ENCODE assay signal across 15 cellular contexts in genomic region chr4:55358246-55358645, GRCh38. TPM values are rescaled to one million over a fixed set of nuclear protein-coding genes. Genes with fewer than 3 reads are reported as not detected.
A peak's percentile ranks its signal among the peaks of the same experiment; 100 is the strongest.
DNase-seq lines count a peak whose midpoint lies in the region; ATAC-seq, FAIRE-seq and TF ChIP-seq lines count a peak whose summit lies in the region.
"Had no signal": no experiment of that assay in that cellular context is flagged by ENCODE, and none has a peak within 500 bp of the region (broad histone marks: within the 10 kb centered on the region; RNA-seq: fewer than 3 reads in every experiment).

No MANE protein-coding gene starts in this region.

- H4K20me1 ChIP-seq in BLaER1: no peaks in the 10 kb centered on the region
- H4K20me1 ChIP-seq in K562 (replicated peaks; ENCODE audit: control insufficient read depth, insufficient read depth, low read length): no peaks in the 10 kb centered on the region

- H3K4me2 ChIP-seq in BLaER1 (peak overlapping the region; percentile 6; the same call in 1 of the 2 replicates), K562 (ENCODE audit: insufficient read depth, low read length) (no peak overlapping the region)

- H2AFZ ChIP-seq in K562 (ENCODE audit: low read depth, low read length): no peak overlapping the region

- in situ Hi-C loops in K562 (cut with MboI): loop anchor here (10.0 kb wide), 1 partner anchor 497 kb away; the partner anchor contains the start of gene EXOC1
- in situ Hi-C loops in gastrocnemius medialis (cut with MboI; ENCODE audit: low sequenced_read_pairs in 4 of 4): loop anchor here in 1 of 4 donors (25.0 kb wide), 1 partner anchor 504 kb away; the partner anchor contains the start of gene EXOC1

- TF ChIP-seq POLR2A in K562 (conservative IDR thresholded peaks at IDR 0.05): no peak
- TF ChIP-seq POLR2A in gastrocnemius medialis (IDR thresholded peaks at IDR 0.05): no peak

- H3K27ac ChIP-seq in BLaER1 (no peak overlapping the region), K562 (ENCODE audit: extremely low read depth, low read depth, low read length) (peak overlapping the region; percentile 17; the same call in 1 of the 3 replicates), gastrocnemius medialis (peak overlapping the region; percentile 19 to 67 (median 63))

- 100% methylated on average over 1 of the region's 2 CpGs for WGBS in K562 (ENCODE audit: insufficient coverage, low coverage, missing lambda C conversion rate)

- peaks cover 11% of the 10 kb centered on the region for H3K9me3 ChIP-seq in BLaER1
- no peaks in the 10 kb centered on the region for H3K9me3 ChIP-seq in K562 (replicated peaks; ENCODE audit: control insufficient read depth, insufficient read depth, low read depth, low read length)
- H3K9me3 ChIP-seq in gastrocnemius medialis: no peaks in the 10 kb centered on the region
- H3K9me3 ChIP-seq: tibial nerve had no signal

- peaks cover 34% of the 10 kb centered on the region for H3K36me3 ChIP-seq in BLaER1
- H3K36me3 ChIP-seq in K562 (ENCODE audit: control insufficient read depth, insufficient read depth, low read length): peaks cover 4% of the 10 kb centered on the region; the same call in 2 of the 3 replicates
- no peaks in the 10 kb centered on the region for H3K36me3 ChIP-seq in gastrocnemius medialis

- ATAC-seq in HG03175 (IDR thresholded peaks at IDR 0.05; ENCODE audit: unreplicated experiment): peak; percentile 5
- ATAC-seq in K562: no peak
- no peak for ATAC-seq in gastrocnemius medialis

- no peaks in the 10 kb centered on the region for H3K9me1 ChIP-seq in K562 (ENCODE audit: control insufficient read depth, insufficient read depth, low read length)

- intact Hi-C loops in K562 (cut with micrococcal nuclease): no loop called here
- intact Hi-C loops in gastrocnemius medialis (cut with DNase I; ENCODE audit: low total_unique reads): no loop called here

- no peak overlapping the region for H3K9ac ChIP-seq in BLaER1
- no peak overlapping the region for H3K9ac ChIP-seq in K562 (ENCODE audit: insufficient read depth in 1 of 2, low read depth in 2 of 2, low read length in 2 of 2)

- H3K79me2 ChIP-seq in K562 (ENCODE audit: control insufficient read depth, insufficient read depth, low read length): no peaks in the 10 kb centered on the region

- H3K27me3 ChIP-seq in BLaER1: no peaks in the 10 kb centered on the region
- H3K27me3 ChIP-seq in K562 (ENCODE audit: control insufficient read depth in 2 of 2, insufficient read depth in 2 of 2, low read length in 2 of 2): no peaks in the 10 kb centered on the region
- no peaks in the 10 kb centered on the region for H3K27me3 ChIP-seq in gastrocnemius medialis
- H3K27me3 ChIP-seq: tibial nerve had no signal

- H3K4me3 ChIP-seq in BLaER1 (no peak overlapping the region), K562 (no peak overlapping the region), gastrocnemius medialis (no peak overlapping the region)
- H3K4me3 ChIP-seq: lung, tibial nerve had no signal

- CTCF ChIA-PET in K562 (lab: Yijun Ruan, JAX; ENCODE audit: low intra/inter-chr PET ratio): no interaction called here

- TF ChIP-seq RAD21 in K562 (CRISPR knock-in tag; conservative IDR thresholded peaks at IDR 0.05 in 1 of 2, IDR thresholded peaks at IDR 0.05 in 1 of 2): no peak

- no peak for FAIRE-seq in K562 (lab: Jason Lieb, UNC)
- FAIRE-seq: small intestine, TTC549 had no signal

- no TSS peak for BruUV-seq in K562 (replicated peaks; lab: Mats Ljungman, UMichigan)

- TF ChIP-seq CTCF in K562 (IDR thresholded peaks at IDR 0.05 in 2 of 3, conservative IDR thresholded peaks at IDR 0.05 in 1 of 3; ENCODE audit: insufficient read depth in 2 of 3, low read depth in 1 of 3, low read length in 3 of 3) (no peak), gastrocnemius medialis (IDR thresholded peaks at IDR 0.05 in 4 of 5, conservative IDR thresholded peaks at IDR 0.05 in 1 of 5) (no peak)

- TF ChIP-seq EP300 in K562 (IDR thresholded peaks at IDR 0.05; ENCODE audit: low read length): no peak

- DNase-seq in K562 (ENCODE audit: extremely low read depth in 1 of 4, low spot score in 3 of 4) (no peak), gastrocnemius medialis (no peak), NCI-H526 treated with DMSO at 0.1 percent for 48 hours (lab: John Stamatoyannopoulos, UW) (no peak), GDM1 (lab: John Stamatoyannopoulos, UW) (no peak)
- no peak for DNase-seq in stimulated activated CD4-positive, alpha-beta T cell treated with anti-CD3 and anti-CD28 coated beads, Interleukin-12 subunit alpha, Interleukin-12 subunit beta, amount 100 ng/mL, for 4 hours
- no peak for DNase-seq in central memory CD4-positive, alpha-beta T cell
- DNase-seq: activated naive CD4-positive, alpha-beta T cell treated with Interleukin-2 at 50 U/mL for 16 hours; DMS153; NCI-H2029 treated with DMSO at 0.1 percent for 48 hours had no signal

- POLR2A ChIA-PET in K562 (lab: Yijun Ruan, JAX): no interaction called here

- H3K4me1 ChIP-seq in BLaER1 (peaks cover 15% of the 10 kb centered on the region), K562 (replicated peaks in 1 of 2; ENCODE audit: control insufficient read depth in 2 of 2, insufficient read depth in 2 of 2, low read length in 2 of 2) (peaks cover 4 to 18% of the 10 kb centered on the region in 2 experiments; a peak in 4 of 5 replicates), gastrocnemius medialis (peaks cover 8 to 23% of the 10 kb centered on the region in 2 donors)

TF ChIP-seq in K562, 482 proteins besides CTCF, POLR2A, EP300 and RAD21 (continues in another document):
- TF ChIP-seq ILK (tag; IDR thresholded peaks at IDR 0.05; ENCODE audit: borderline replicate concordance, low read depth) (no peak), MBD2 (IDR thresholded peaks at IDR 0.05; ENCODE audit: borderline replicate concordance, low read depth) (no peak), PATZ1 (CRISPR knock-in tag; IDR thresholded peaks at IDR 0.05; ENCODE audit: borderline replicate concordance) (no peak), BCOR (IDR thresholded peaks at IDR 0.05) (peak; percentile 68; the same call in 1 of the 2 replicates), HCFC1 (IDR thresholded peaks at IDR 0.05; ENCODE audit: low read depth, low read length) (no peak), RBM25 (IDR thresholded peaks at IDR 0.05; ENCODE audit: low read depth, low read length, severe bottlenecking) (peak; percentile 47)

RNA-seq across cellular contexts. Expression of gene SRD5A3, which starts 12.2 kb away (rescaled TPM):
- total RNA-seq in K562 (2011; cell fraction: chromatin; rRNA removed; ENCODE audit: low replicate concordance): 12.9 and 19.1 TPM in 2 replicates
- 12.9 and 13.5 TPM in 2 replicates for total RNA-seq in K562 (2011; cell fraction: nucleolus; rRNA removed)
- total RNA-seq in K562 (2011; cell fraction: nucleoplasm; rRNA removed): 22.7 and 23.1 TPM in 2 replicates
- total RNA-seq in K562 (2014; rRNA removed): 9.1 and 12.0 TPM in 2 replicates
- total RNA-seq in K562 (2014; rRNA removed; fragmentation: Illumina TruSeq; extraction: Trizol): 15.7 and 16.2 TPM in 2 replicates
- total RNA-seq in K562 (2015; rRNA removed; fragmentation: Illumina TruSeq; extraction: Trizol): 10.6 and 13.3 TPM in 2 replicates
- total RNA-seq in K562 (2021): 21.6 and 21.7 TPM in 2 replicates
- 34.0 and 37.0 TPM in 2 replicates for polyA plus RNA-seq in K562 (2011; rRNA removed)
- 14.5 and 26.4 TPM in 2 replicates for polyA plus RNA-seq in K562 (2011; cell fraction: cytosol; rRNA removed)
- polyA plus RNA-seq in K562 (2011; cell fraction: nucleus; rRNA removed): 6.9 and 11.5 TPM in 2 replicates
- 17.2 and 29.6 TPM in 2 replicates for polyA plus RNA-seq in K562 (2012)
- 15.0 and 17.0 TPM in 2 replicates for polyA plus RNA-seq in K562 (2014; fragmentation: Illumina TruSeq; extraction: Trizol)
- 1 to 10 TPM; 2.5 to 5.3 TPM for polyA plus RNA-seq in K562 (2014; fragmentation: Nextera tagmentation; extraction: Ambion mirVana)
- 10.0 and 14.1 TPM in 2 replicates for polyA plus RNA-seq in K562 (2014; rRNA removed)
- 25.0 and 35.5 TPM in 2 replicates for polyA minus RNA-seq in K562 (2011; rRNA and poly(A)+ RNA removed)
- 9.6 and 16.2 TPM in 2 replicates for polyA minus RNA-seq in K562 (2011; cell fraction: cytosol; rRNA and poly(A)+ RNA removed)
- 2.2 and 3.1 TPM in 2 replicates for polyA minus RNA-seq in K562 (2011; cell fraction: nucleus; rRNA and poly(A)+ RNA removed)
- 1 to 10 TPM; 2.4 to 7.6 (median 5.1) TPM for total RNA-seq in gastrocnemius medialis

RNA-seq across cellular contexts. Expression of gene TMEM165, which starts 37.5 kb away (rescaled TPM):
- total RNA-seq in K562 (2011; cell fraction: chromatin; rRNA removed; ENCODE audit: low replicate concordance): 347 and 666 TPM in 2 replicates
- 225 and 269 TPM in 2 replicates for total RNA-seq in K562 (2011; cell fraction: nucleolus; rRNA removed)
- total RNA-seq in K562 (2011; cell fraction: nucleoplasm; rRNA removed): 544 and 827 TPM in 2 replicates
- total RNA-seq in K562 (2014; rRNA removed) (112 and 116 TPM in 2 replicates), K562 (2014; rRNA removed; fragmentation: Illumina TruSeq; extraction: Trizol) (96.6 and 96.8 TPM in 2 replicates), K562 (2015; rRNA removed; fragmentation: Illumina TruSeq; extraction: Trizol) (91.7 and 97.1 TPM in 2 replicates), K562 (2021) (84.6 and 97.5 TPM in 2 replicates), gastrocnemius medialis (10 to 100 TPM; 23.5 to 80.3 (median 48.9) TPM)
- polyA plus RNA-seq in K562 (2011; rRNA removed) (145 and 174 TPM in 2 replicates), K562 (2014; fragmentation: Illumina TruSeq; extraction: Trizol) (58.7 and 70.6 TPM in 2 replicates), K562 (2014; fragmentation: Nextera tagmentation; extraction: Ambion mirVana) (10 to 100 TPM; 21.3 to 27.5 TPM), K562 (2014; rRNA removed) (105 and 106 TPM in 2 replicates)
- polyA plus RNA-seq in K562 (2011; cell fraction: cytosol; rRNA removed): 80.4 and 158 TPM in 2 replicates
- 179 and 244 TPM in 2 replicates for polyA plus RNA-seq in K562 (2011; cell fraction: nucleus; rRNA removed)
- 54.2 and 62.0 TPM in 2 replicates for polyA plus RNA-seq in K562 (2012)
- polyA minus RNA-seq in K562 (2011; rRNA and poly(A)+ RNA removed): 177 and 204 TPM in 2 replicates
- 53.2 and 61.2 TPM in 2 replicates for polyA minus RNA-seq in K562 (2011; cell fraction: cytosol; rRNA and poly(A)+ RNA removed)
- 110 and 180 TPM in 2 replicates for polyA minus RNA-seq in K562 (2011; cell fraction: nucleus; rRNA and poly(A)+ RNA removed)
